ENCODE assay signal across 20 cellular contexts in the genomic region with DNA sequence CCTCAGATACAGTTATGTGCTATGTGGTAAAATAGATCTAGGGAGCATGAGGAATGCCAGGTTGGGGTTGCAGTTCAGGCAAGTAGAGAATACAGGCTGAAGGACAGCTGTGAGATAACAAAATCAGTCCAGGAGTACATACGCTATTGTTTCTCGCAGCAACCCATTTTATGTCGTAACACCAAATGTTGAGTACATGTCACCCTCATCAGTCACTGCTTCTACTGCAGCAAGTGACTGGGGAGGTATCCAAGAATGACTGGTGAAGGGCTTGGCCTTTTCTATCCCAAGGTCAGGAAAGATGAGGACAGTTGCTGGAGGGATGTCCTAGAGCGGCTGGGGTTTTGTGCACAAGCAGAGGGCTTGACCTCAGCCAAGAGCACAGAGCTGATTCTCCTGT.
A peak's percentile ranks its signal among the peaks of the same experiment; 100 is the strongest.
DNase-seq lines count a peak whose midpoint lies in the region; ATAC-seq and TF ChIP-seq lines count a peak whose summit lies in the region.
"Had no signal": no experiment of that assay in that cellular context is flagged by ENCODE, and none has a peak within 500 bp of the region (broad histone marks: within the 10 kb centered on the region; RNA-seq: fewer than 3 reads in every experiment).

No MANE protein-coding gene starts in this region.

- ATAC-seq in HG02870 (IDR thresholded peaks at IDR 0.05; ENCODE audit: unreplicated experiment), result no peak
- ATAC-seq: effector memory CD8-positive, alpha-beta T cell; SK-N-SH treated with all-trans-retinoic acid at 6 μM for 48 hours had no signal

- H4K91ac ChIP-seq in mesenchymal stem cell (ENCODE audit: low read length), result peak overlapping the region; percentile 59

- H3K4me3 Mint-ChIP-seq in HFFc6 (no peak overlapping the region), endothelial cell (ENCODE audit: unreplicated experiment) (peak overlapping the region; percentile 21)
- H3K4me3 Mint-ChIP-seq: activated CD4-positive, alpha-beta T cell treated with anti-CD3 and anti-CD28 coated beads, Interleukin-2, amount 10 ng/mL, durations not matched to agents 7 days and 5 days; activated naive CD8-positive, alpha-beta T cell; effector memory CD8-positive, alpha-beta T cell; IgD-negative memory B cell had no signal

- H3K4me3 ChIP-seq in mesenchymal stem cell (ENCODE audit: insufficient read depth in 1 of 2, low read depth in 1 of 2, low read length in 2 of 2) (no peak overlapping the region), smooth muscle cell (no peak overlapping the region)
- H3K4me3 ChIP-seq: PC-9, tibial nerve had no signal

- H3K18ac ChIP-seq in mesenchymal stem cell (ENCODE audit: low read depth in 1 of 2, low read length in 2 of 2), result peak overlapping the region; percentile 65 to 72

- H3F3A ChIP-seq in smooth muscle cell (ENCODE audit: low read depth), result peaks cover 54% of the 10 kb centered on the region

- H3K14ac ChIP-seq in mesenchymal stem cell (ENCODE audit: low read length in 2 of 2), result no peak overlapping the region

- DNase-seq in HFFc6 (no peak), endothelial cell (ENCODE audit: low spot score) (no peak), mesenchymal stem cell (no peak), smooth muscle cell (lab: John Stamatoyannopoulos, UW; ENCODE audit: unreplicated experiment) (no peak), anterior cingulate cortex (lab: John Stamatoyannopoulos, UW) (no peak), NCI-H146 (lab: John Stamatoyannopoulos, UW) (no peak)
- no peak for DNase-seq in stimulated activated CD4-positive, alpha-beta T cell treated with anti-CD3 and anti-CD28 coated beads, Interleukin-12 subunit alpha, Interleukin-12 subunit beta, amount 100 ng/mL, for 4 hours
- DNase-seq: activated CD4-positive, alpha-beta T cell treated with anti-CD3 and anti-CD28 coated beads, Interleukin-2, amount 10 ng/mL, durations not matched to agents 7 days and 5 days; activated T-cell treated with anti-CD3 and anti-CD28 coated beads for 4 hours; caudate nucleus; effector memory CD8-positive, alpha-beta T cell; foreskin melanocyte; NCI-H2107; NCI-H69; PC-9 had no signal

- peak overlapping the region; percentile 17 to 49 for H2BK12ac ChIP-seq in mesenchymal stem cell (ENCODE audit: low read length in 2 of 2)

- no peak overlapping the region for H2BK5ac ChIP-seq in mesenchymal stem cell (ENCODE audit: low read depth, low read length, poor library complexity, severe bottlenecking)

- peaks cover 100% of the 10 kb centered on the region for H4K20me1 ChIP-seq in smooth muscle cell (ENCODE audit: low read depth)

- H3K27me3 ChIP-seq in mesenchymal stem cell (ENCODE audit: control insufficient read depth in 1 of 2, insufficient read depth in 1 of 2, low read length in 2 of 2), result no peaks in the 10 kb centered on the region
- no peaks in the 10 kb centered on the region for H3K27me3 ChIP-seq in smooth muscle cell (ENCODE audit: low read depth)
- H3K27me3 ChIP-seq: tibial nerve had no signal

- H3K36me3 Mint-ChIP-seq in HFFc6 (ENCODE audit: low read depth) (peaks cover 60% of the 10 kb centered on the region), endothelial cell (ENCODE audit: low read depth, unreplicated experiment) (no peaks in the 10 kb centered on the region)
- H3K36me3 Mint-ChIP-seq: activated naive CD8-positive, alpha-beta T cell had no signal

- no peak overlapping the region for H2AK5ac ChIP-seq in mesenchymal stem cell (ENCODE audit: low read length, severe bottlenecking)

- H3K27ac Mint-ChIP-seq in HFFc6 (peak overlapping the region; percentile 25; the same call in 1 of the 2 replicates), endothelial cell (ENCODE audit: unreplicated experiment) (peak overlapping the region; percentile 5)
- H3K27ac Mint-ChIP-seq: activated CD4-positive, alpha-beta T cell treated with anti-CD3 and anti-CD28 coated beads, Interleukin-2, amount 10 ng/mL, durations not matched to agents 7 days and 5 days; activated naive CD8-positive, alpha-beta T cell; effector memory CD8-positive, alpha-beta T cell had no signal

- no peak for TF ChIP-seq CTCF in HFFc6 (IDR thresholded peaks at IDR 0.05)
- no peak for TF ChIP-seq CTCF in endothelial cell (IDR thresholded peaks at IDR 0.05; ENCODE audit: unreplicated experiment)
- TF ChIP-seq CTCF in smooth muscle cell (IDR thresholded peaks at IDR 0.05; ENCODE audit: borderline replicate concordance, insufficient read depth, poor library complexity, severe bottlenecking), result no peak

- no peak overlapping the region for H2BK120ac ChIP-seq in mesenchymal stem cell (ENCODE audit: low read depth, low read length)

- H3K36me3 ChIP-seq in mesenchymal stem cell (ENCODE audit: control insufficient read depth in 1 of 2, insufficient read depth in 2 of 2, low read depth in 1 of 2, low read length in 2 of 2) (peaks cover 9 to 14% of the 10 kb centered on the region in 2 experiments), smooth muscle cell (ENCODE audit: low read depth) (no peaks in the 10 kb centered on the region)
- H3K36me3 ChIP-seq: tibial nerve had no signal

- H2BK15ac ChIP-seq in mesenchymal stem cell (ENCODE audit: low read depth, poor library complexity, severe bottlenecking), result no peak overlapping the region

- peaks cover 100% of the 10 kb centered on the region for H3K79me2 ChIP-seq in smooth muscle cell (ENCODE audit: low read depth)

- H3K4me1 ChIP-seq in mesenchymal stem cell (ENCODE audit: control insufficient read depth, insufficient read depth, low read depth, low read length) (peaks cover 8% of the 10 kb centered on the region), smooth muscle cell (ENCODE audit: low read depth) (peaks cover 44% of the 10 kb centered on the region)

- H3K79me1 ChIP-seq in mesenchymal stem cell (replicated peaks; ENCODE audit: low read length, poor library complexity, severe bottlenecking), result peaks cover 3% of the 10 kb centered on the region

- H3K27ac ChIP-seq in mesenchymal stem cell (ENCODE audit: low read length, poor library complexity, severe bottlenecking) (no peak overlapping the region), smooth muscle cell (ENCODE audit: low read depth) (peak overlapping the region; percentile 89)
- H3K27ac ChIP-seq: PC-9 had no signal

- no peak overlapping the region for H3K9ac ChIP-seq in mesenchymal stem cell (ENCODE audit: low read length)
- no peak overlapping the region for H3K9ac ChIP-seq in smooth muscle cell (ENCODE audit: low read depth)

- H4K8ac ChIP-seq in mesenchymal stem cell (ENCODE audit: low read length), result peak overlapping the region; percentile 38

- H3K4me1 Mint-ChIP-seq in HFFc6 (ENCODE audit: low read depth) (peaks cover 84% of the 10 kb centered on the region), endothelial cell (ENCODE audit: unreplicated experiment) (no peaks in the 10 kb centered on the region)

- H3K9me3 ChIP-seq in mesenchymal stem cell (ENCODE audit: control insufficient read depth, low read length) (no peaks in the 10 kb centered on the region), smooth muscle cell (replicated peaks; ENCODE audit: low read depth) (no peaks in the 10 kb centered on the region)
- H3K9me3 ChIP-seq: tibial nerve had no signal

- no peak overlapping the region for H3K23ac ChIP-seq in mesenchymal stem cell (ENCODE audit: low read length in 2 of 2)

- peaks cover 2% of the 10 kb centered on the region for H3K27me3 Mint-ChIP-seq in HFFc6 (ENCODE audit: insufficient read depth)
- no peaks in the 10 kb centered on the region for H3K27me3 Mint-ChIP-seq in endothelial cell (ENCODE audit: unreplicated experiment)

- 97% methylated on average over 4 of the region's 4 CpGs for WGBS in mesenchymal stem cell
- WGBS in smooth muscle cell (ENCODE audit: low lambda C conversion rate), result 92% methylated on average over 4 of the region's 4 CpGs

- H3K4me2 ChIP-seq in mesenchymal stem cell (ENCODE audit: low read length, poor library complexity, severe bottlenecking) (no peak overlapping the region), smooth muscle cell (peak overlapping the region; percentile 93)
- H3K4me2 ChIP-seq: PC-9 had no signal

- H2AFZ ChIP-seq in mesenchymal stem cell (ENCODE audit: low read depth, low read length) (no peak overlapping the region), smooth muscle cell (ENCODE audit: low read depth) (no peak overlapping the region)
- H2AFZ ChIP-seq: PC-9 had no signal

- no peaks in the 10 kb centered on the region for H3K9me3 Mint-ChIP-seq in HFFc6
- no peaks in the 10 kb centered on the region for H3K9me3 Mint-ChIP-seq in endothelial cell (ENCODE audit: unreplicated experiment)
- H3K9me3 Mint-ChIP-seq: activated CD4-positive, alpha-beta T cell treated with anti-CD3 and anti-CD28 coated beads, Interleukin-2, amount 10 ng/mL, durations not matched to agents 7 days and 5 days; effector memory CD8-positive, alpha-beta T cell had no signal

- H3K4ac ChIP-seq in mesenchymal stem cell (ENCODE audit: low read depth in 1 of 2, low read length in 2 of 2), result no peak overlapping the region
